Comparison of ENCODE assay signal across 2 cellular contexts in genomic region chr20:12982098-12982497, GRCh38.
TF ChIP-seq lines count a peak whose summit lies in the region.

No MANE protein-coding gene starts in this region.

TF ChIP-seq in HepG2, 621 proteins besides CTCF, POLR2A, EP300 and RAD21:
- TF ChIP-seq, protein P1, sequence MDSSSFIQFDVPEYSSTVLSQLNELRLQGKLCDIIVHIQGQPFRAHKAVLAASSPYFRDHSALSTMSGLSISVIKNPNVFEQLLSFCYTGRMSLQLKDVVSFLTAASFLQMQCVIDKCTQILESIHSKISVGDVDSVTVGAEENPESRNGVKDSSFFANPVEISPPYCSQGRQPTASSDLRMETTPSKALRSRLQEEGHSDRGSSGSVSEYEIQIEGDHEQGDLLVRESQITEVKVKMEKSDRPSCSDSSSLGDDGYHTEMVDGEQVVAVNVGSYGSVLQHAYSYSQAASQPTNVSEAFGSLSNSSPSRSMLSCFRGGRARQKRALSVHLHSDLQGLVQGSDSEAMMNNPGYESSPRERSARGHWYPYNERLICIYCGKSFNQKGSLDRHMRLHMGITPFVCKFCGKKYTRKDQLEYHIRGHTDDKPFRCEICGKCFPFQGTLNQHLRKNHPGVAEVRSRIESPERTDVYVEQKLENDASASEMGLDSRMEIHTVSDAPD (CRISPR knock-in tag; IDR thresholded peaks at IDR 0.05): no peak
- TF ChIP-seq ZNF12 (CRISPR knock-in tag; IDR thresholded peaks at IDR 0.05): peak; percentile 97

TF ChIP-seq in WTC11, 78 proteins besides CTCF, POLR2A, EP300 and RAD21:
- TF ChIP-seq GABPB1 (CRISPR knock-in tag; IDR thresholded peaks at IDR 0.05): 0 out of 2 replicates have a peak, but pooled peaks have one; percentile 12
- TF ChIP-seq ESRRA (CRISPR knock-in tag; IDR thresholded peaks at IDR 0.05; ENCODE audit: borderline replicate concordance): no peak
